ENCODE assay signal across 26 cellular contexts in genomic region chr13:62377838-62378237, GRCh38.
"Had no signal": no experiment of that assay in that cellular context is flagged by ENCODE, and none has a peak within 500 bp of the region (broad histone marks: within the 10 kb centered on the region; RNA-seq: fewer than 3 reads in every experiment).

No MANE protein-coding gene starts in this region.

- ATAC-seq: stimulated activated effector memory CD8-positive, alpha-beta T cell treated with anti-CD3 and anti-CD28 coated beads, Interleukin-12 subunit alpha, Interleukin-12 subunit beta, amount 100 ng/mL, for 72 hours; stimulated activated memory B cell treated with anti-CD40 and anti-IgM and Interleukin-4, amounts not matched to agents 10 μg/mL and 1 μg/mL and 100 μg/mL, for 72 hours; stimulated activated naive B cell treated with anti-CD40 and anti-IgM and Interleukin-4, amounts not matched to agents 10 μg/mL and 1 μg/mL and 100 μg/mL, for 72 hours; stimulated activated naive CD8-positive, alpha-beta T cell treated with anti-CD3 and anti-CD28 coated beads, Interleukin-15, amount 100 ng/mL, for 72 hours; stimulated activated naive CD8-positive, alpha-beta T cell treated with anti-CD3 and anti-CD28 coated beads, Interleukin-15, Interleukin-2, amounts not matched to agents 100 U/mL and 50 U/mL, for 24 hours; upper lobe of right lung had no signal

- H3K9me3 ChIP-seq: stomach, suprapubic skin, testis, thoracic aorta, thyroid gland, tibial artery, tibial nerve, transverse colon, upper lobe of left lung, upper lobe of right lung, uterus, vagina had no signal

- DNase-seq: stimulated activated CD4-positive, alpha-beta T cell treated with anti-CD3 and anti-CD28 coated beads, Interleukin-2, amount 100 ng/mL, for 48 hours; stimulated activated CD4-positive, alpha-beta T cell treated with anti-CD3 and anti-CD28 coated beads, Interleukin-4, amount 100 ng/mL, for 1 hour; stimulated activated CD4-positive, alpha-beta T cell treated with anti-CD3 and anti-CD28 coated beads, Interleukin-4, amount 100 ng/mL, for 24 hours; stimulated activated CD4-positive, alpha-beta T cell treated with anti-CD3 and anti-CD28 coated beads, Interleukin-4, amount 100 ng/mL, for 4 hours; stimulated activated CD8-positive, alpha-beta memory T cell treated with anti-CD3 and anti-CD28 coated beads, Interleukin-4, amount 100 ng/mL, for 48 hours; stimulated activated naive B cell treated with anti-CD40 and anti-IgM and Interleukin-4, amounts not matched to agents 10 μg/mL and 1 μg/mL and 100 μg/mL, for 72 hours; stimulated activated naive CD4-positive, alpha-beta T cell; stimulated activated naive CD4-positive, alpha-beta T cell treated with Interleukin-2 at 50 U/mL for 16 hours; stimulated activated naive CD8-positive, alpha-beta T cell treated with anti-CD3 and anti-CD28 coated beads, Interleukin-15, amount 100 ng/mL, for 72 hours; stimulated activated naive CD8-positive, alpha-beta T cell treated with anti-CD3 and anti-CD28 coated beads, Interleukin-15, Interleukin-2, amounts not matched to agents 100 U/mL and 50 U/mL, for 24 hours; stomach; substantia nigra; testis; thyroid gland; tibial artery; transverse colon; trophoblast cell; upper lobe of left lung; upper lobe of right lung; uterus had no signal

- H3K27ac ChIP-seq: stomach, suprapubic skin, testis, thoracic aorta, thyroid gland, tibial artery, tibial nerve, transverse colon, upper lobe of left lung, upper lobe of right lung, uterus, vagina had no signal

- H3K36me3 ChIP-seq: stomach, suprapubic skin, thoracic aorta, thyroid gland, tibial artery, tibial nerve, transverse colon, upper lobe of left lung, upper lobe of right lung, uterus, vagina had no signal

- H3K27me3 ChIP-seq: stomach, suprapubic skin, testis, thyroid gland, tibial artery, tibial nerve, transverse colon, upper lobe of left lung, upper lobe of right lung, uterus, vagina had no signal

- H3K4me3 ChIP-seq: stomach, suprapubic skin, testis, thoracic aorta, thyroid gland, tibial artery, tibial nerve, transverse colon, upper lobe of left lung, upper lobe of right lung, uterus, vagina had no signal

- H3K4me1 ChIP-seq: stomach, suprapubic skin, testis, thyroid gland, tibial artery, tibial nerve, transverse colon, upper lobe of left lung, upper lobe of right lung, uterus, vagina had no signal
